ENCODE assay signal across 14 cellular contexts in the genomic region with DNA sequence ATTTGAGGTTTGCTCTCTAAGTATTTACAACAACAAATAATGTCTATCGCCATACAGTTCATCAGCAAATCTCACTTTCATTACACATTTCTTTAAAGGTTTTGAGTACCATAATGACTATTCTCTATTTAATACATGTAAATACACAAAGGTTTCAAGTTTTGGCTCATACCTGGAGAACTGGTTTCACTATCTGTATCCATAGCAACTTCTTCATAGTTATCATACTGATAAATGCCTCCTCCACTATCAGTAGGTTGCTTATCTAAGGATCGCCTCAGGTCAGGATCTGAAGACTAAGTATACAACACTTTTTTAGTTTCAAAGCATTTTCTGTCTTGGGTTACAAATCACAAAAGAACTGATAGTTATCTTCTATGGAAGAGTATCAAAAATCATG. TPM values are rescaled to one million over a fixed set of nuclear protein-coding genes. Genes with fewer than 3 reads are reported as not detected.
DNase-seq lines count a peak whose midpoint lies in the region; ATAC-seq and TF ChIP-seq lines count a peak whose summit lies in the region.
"Had no signal": no experiment of that assay in that cellular context is flagged by ENCODE, and none has a peak within 500 bp of the region (broad histone marks: within the 10 kb centered on the region; RNA-seq: fewer than 3 reads in every experiment).

No MANE protein-coding gene starts in this region.

- no peaks in the 10 kb centered on the region for H3K9me3 ChIP-seq in Caco-2
- H3K9me3 ChIP-seq: lower lobe of right lung had no signal

- DNase-seq in Caco-2 (peak in 1 of 2 experiments; percentile 76), NOMO-1 treated with dmso at 0.1 percent for 144 hours (lab: John Stamatoyannopoulos, UW; ENCODE audit: unreplicated experiment) (no peak), NCI-H2227 treated with DMSO at 0.1 percent for 48 hours (lab: John Stamatoyannopoulos, UW) (no peak), NCI-H1092 treated with DMSO at 0.1 percent for 48 hours (lab: John Stamatoyannopoulos, UW) (no peak)
- DNase-seq in central memory CD8-positive, alpha-beta T cell (ENCODE audit: low spot score in 2 of 2) = no peak
- DNase-seq: GF-D8, lower lobe of right lung, NCI-H1417 treated with DMSO at 0.1 percent for 48 hours, NCI-H748 treated with DMSO at 0.1 percent for 48 hours had no signal

- CTCF ChIA-PET in Caco-2 (lab: Charles Lee) = no interaction called here

- H3K4me3 Mint-ChIP-seq in Caco-2 (ENCODE audit: unreplicated experiment) = peak overlapping the region; percentile 55
- no peak overlapping the region for H3K4me3 Mint-ChIP-seq in central memory CD8-positive, alpha-beta T cell
- H3K4me3 Mint-ChIP-seq: neural crest cell had no signal

- H3K27me3 Mint-ChIP-seq in Caco-2 (ENCODE audit: insufficient read depth, unreplicated experiment) = no peaks in the 10 kb centered on the region
- no peaks in the 10 kb centered on the region for H3K27me3 Mint-ChIP-seq in central memory CD8-positive, alpha-beta T cell

- no peak for TF ChIP-seq CTCF in Caco-2 (IDR thresholded peaks at IDR 0.05; ENCODE audit: insufficient read depth in 1 of 2, low read depth in 1 of 2, low read length in 1 of 2, severe bottlenecking in 1 of 2, unreplicated experiment in 1 of 2)

- ATAC-seq in GM21390 (IDR thresholded peaks at IDR 0.05; ENCODE audit: unreplicated experiment) (peak; percentile 55), HG03378 (IDR thresholded peaks at IDR 0.05; ENCODE audit: unreplicated experiment) (peak; percentile 49), HG02970 (IDR thresholded peaks at IDR 0.05; ENCODE audit: low FRiP score, unreplicated experiment) (no peak)
- no peak for ATAC-seq in central memory CD8-positive, alpha-beta T cell (replicated peaks; ENCODE audit: extremely low read depth, poor library complexity, severe bottlenecking)
- ATAC-seq: lower lobe of right lung had no signal

- peak overlapping the region; percentile 93 for H3K27ac Mint-ChIP-seq in Caco-2 (ENCODE audit: unreplicated experiment)
- H3K27ac Mint-ChIP-seq in central memory CD8-positive, alpha-beta T cell (ENCODE audit: low read depth) = peak overlapping the region; percentile 46

- H3K36me3 Mint-ChIP-seq in Caco-2 (ENCODE audit: insufficient read depth, unreplicated experiment) = peaks cover 86% of the 10 kb centered on the region
- peaks cover 70% of the 10 kb centered on the region for H3K36me3 Mint-ChIP-seq in central memory CD8-positive, alpha-beta T cell (ENCODE audit: insufficient read depth)

- peaks cover 9% of the 10 kb centered on the region for H3K9me3 Mint-ChIP-seq in Caco-2 (ENCODE audit: unreplicated experiment)
- no peaks in the 10 kb centered on the region for H3K9me3 Mint-ChIP-seq in central memory CD8-positive, alpha-beta T cell
- H3K9me3 Mint-ChIP-seq: neural crest cell had no signal

- no peak overlapping the region for H3K4me3 ChIP-seq in Caco-2 (ENCODE audit: low read depth, low read length)
- H3K4me3 ChIP-seq: BLaER1 treated with 17β-estradiol and CSF1 and Interleukin-3, amounts not matched to agents 10 nM and 100 nM; lower lobe of right lung had no signal

- H3K27me3 ChIP-seq in Caco-2 (replicated peaks; ENCODE audit: control insufficient read depth, insufficient read depth, low read length) = no peaks in the 10 kb centered on the region
- H3K27me3 ChIP-seq: BLaER1 treated with 17β-estradiol and CSF1 and Interleukin-3, amounts not matched to agents 10 nM and 100 nM had no signal

- BruUV-seq in Caco-2 (replicated peaks; lab: Mats Ljungman, UMichigan) = no TSS peak

- H3K4me1 Mint-ChIP-seq in Caco-2 (ENCODE audit: low read depth, unreplicated experiment) = peaks cover 23% of the 10 kb centered on the region
- H3K4me1 Mint-ChIP-seq in central memory CD8-positive, alpha-beta T cell = peaks cover 23% of the 10 kb centered on the region
- H3K4me1 Mint-ChIP-seq: neural crest cell had no signal

- intact Hi-C loops in Caco-2 (cut with micrococcal nuclease; ENCODE audit: unreplicated experiment) = loop anchor here (1.0 kb wide), 3 partner anchors 21 to 112 kb away; a partner anchor contains a TSS

- peaks cover 2% of the 10 kb centered on the region; the same call in 1 of the 2 replicates for H3K36me3 ChIP-seq in Caco-2 (ENCODE audit: control insufficient read depth, insufficient read depth, low read length)

- POLR2A ChIA-PET in Caco-2 (lab: Charles Lee) = interaction anchor here (0.5 to 0.7 kb wide), 2 partner anchors 22 to 201 kb away, joined by 4 read pairs; a partner anchor contains a TSS

- peaks cover 26% of the 10 kb centered on the region for H3K4me1 ChIP-seq in Caco-2

RNA-seq across cellular contexts. Expression of a gene that starts 21.4 kb away (rescaled TPM):
- 48.7 and 50.7 TPM in 2 replicates for total RNA-seq in Caco-2 (2022)

RNA-seq across cellular contexts. Expression of a gene that starts 21.8 kb away (rescaled TPM):
- 2.7 and 4.6 TPM in 2 replicates for total RNA-seq in Caco-2 (2022)

RNA-seq across cellular contexts. Expression of a gene that starts 43.6 kb away (rescaled TPM):
- total RNA-seq in Caco-2 (2022) = 17.8 and 24.2 TPM in 2 replicates

Comparison
In these comparisons a context has a peak if more than half of its experiments do, and no peak if none do; other contexts are left out.
1. ATAC-seq: peak in GM21390 (single experiment) and HG03378 (single experiment); none in central memory CD8-positive, alpha-beta T cell (single experiment) and HG02970 (single experiment).